ENCODE assay signal across 33 cellular contexts in the genomic region with DNA sequence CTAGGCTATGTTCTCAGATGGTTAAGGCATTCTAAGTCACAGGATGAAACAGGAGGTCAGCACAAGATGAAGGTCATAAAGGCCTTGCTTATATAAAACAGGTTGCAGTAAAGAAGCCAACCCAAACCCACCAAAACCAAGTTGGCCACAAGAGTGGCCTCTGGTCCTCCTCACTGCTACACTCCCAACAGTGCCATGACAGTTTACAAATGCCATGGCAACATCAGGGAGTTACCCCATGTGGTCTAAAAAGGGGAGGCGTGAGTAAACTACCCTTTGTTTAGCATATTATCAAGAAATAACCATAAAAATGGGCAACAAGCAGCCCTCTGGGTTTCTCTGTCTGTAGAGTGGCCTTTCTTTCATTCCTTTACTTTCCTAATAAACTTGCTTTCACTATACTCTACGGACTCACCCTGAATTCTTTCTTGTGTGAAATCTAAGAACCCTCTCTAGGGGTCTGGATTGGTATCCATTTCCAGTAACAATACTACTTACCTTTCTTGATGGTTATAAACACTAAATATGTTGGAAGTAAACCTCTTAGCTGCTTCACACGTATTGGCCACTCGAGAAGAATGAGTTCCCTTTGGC.
"Had no signal": no experiment of that assay in that cellular context is flagged by ENCODE, and none has a peak within 500 bp of the region (broad histone marks: within the 10 kb centered on the region; RNA-seq: fewer than 3 reads in every experiment).

No MANE protein-coding gene starts in this region.

- H3K4me3 Mint-ChIP-seq: activated CD4-positive, alpha-beta memory T cell treated with anti-CD3 and anti-CD28 coated beads, Interleukin-2, amount 10 ng/mL, durations not matched to agents 7 days and 5 days; activated CD4-positive, alpha-beta T cell treated with anti-CD3 and anti-CD28 coated beads for 36 hours; activated CD4-positive, alpha-beta T cell treated with anti-CD3 and anti-CD28 coated beads, Interleukin-2, amount 10 ng/mL, durations not matched to agents 24 days and 14 days; activated naive CD4-positive, alpha-beta T cell treated with anti-CD3 and anti-CD28 coated beads, Interleukin-2, amount 10 ng/mL, durations not matched to agents 7 days and 5 days; activated naive CD8-positive, alpha-beta T cell treated with anti-CD3 and anti-CD28 coated beads, Interleukin-2, amount 10 ng/mL, durations not matched to agents 7 days and 5 days; activated T-cell treated with anti-CD3 and anti-CD28 coated beads, Interleukin-2, amount 50 U/mL, for 24 hours; activated T-cell treated with anti-CD3 and anti-CD28 coated beads, Interleukin-2, amount 50 U/mL, for 72 hours; brain; T-cell; T-helper 1 cell treated with Interleukin-12 subunit alpha and Interleukin-12 subunit beta and Interleukin-4 antibody, amounts not matched to agents 30 μg/mL and 1 μg/mL, for 36 hours had no signal

- H3K27me3 ChIP-seq: ascending aorta, breast epithelium, cardiac muscle cell, colonic mucosa, esophagus muscularis mucosa, foreskin keratinocyte, gastrocnemius medialis had no signal

- H3K27ac Mint-ChIP-seq: activated CD4-positive, alpha-beta memory T cell treated with anti-CD3 and anti-CD28 coated beads, Interleukin-2, amount 10 ng/mL, durations not matched to agents 7 days and 5 days; activated CD4-positive, alpha-beta T cell treated with anti-CD3 and anti-CD28 coated beads for 36 hours; activated CD4-positive, alpha-beta T cell treated with anti-CD3 and anti-CD28 coated beads, Interleukin-2, amount 10 ng/mL, durations not matched to agents 24 days and 14 days; activated naive CD4-positive, alpha-beta T cell treated with anti-CD3 and anti-CD28 coated beads, Interleukin-2, amount 10 ng/mL, durations not matched to agents 7 days and 5 days; activated naive CD4-positive, alpha-beta T cell treated with anti-CD3 and anti-CD28 coated beads, Interleukin-2, amount 50 U/mL, for 72 hours; activated naive CD8-positive, alpha-beta T cell treated with anti-CD3 and anti-CD28 coated beads, Interleukin-2, amount 10 ng/mL, durations not matched to agents 7 days and 5 days; activated T-cell treated with anti-CD3 and anti-CD28 coated beads, Interleukin-2, amount 50 U/mL, for 24 hours; activated T-cell treated with anti-CD3 and anti-CD28 coated beads, Interleukin-2, amount 50 U/mL, for 72 hours; T-cell; T-helper 1 cell treated with Interleukin-12 subunit alpha and Interleukin-12 subunit beta and Interleukin-4 antibody, amounts not matched to agents 30 μg/mL and 1 μg/mL, for 36 hours had no signal

- H3K9me3 Mint-ChIP-seq: activated CD4-positive, alpha-beta memory T cell treated with anti-CD3 and anti-CD28 coated beads, Interleukin-2, amount 10 ng/mL, durations not matched to agents 7 days and 5 days; activated CD4-positive, alpha-beta T cell treated with anti-CD3 and anti-CD28 coated beads, Interleukin-2, amount 10 ng/mL, durations not matched to agents 24 days and 14 days; activated naive CD4-positive, alpha-beta T cell treated with anti-CD3 and anti-CD28 coated beads, Interleukin-2, amount 10 ng/mL, durations not matched to agents 7 days and 5 days; activated naive CD4-positive, alpha-beta T cell treated with anti-CD3 and anti-CD28 coated beads, Interleukin-2, amount 50 U/mL, for 72 hours; activated naive CD8-positive, alpha-beta T cell treated with anti-CD3 and anti-CD28 coated beads, Interleukin-2, amount 10 ng/mL, durations not matched to agents 7 days and 5 days; activated T-cell treated with anti-CD3 and anti-CD28 coated beads, Interleukin-2, amount 50 U/mL, for 24 hours; T-cell; T-helper 1 cell treated with Interleukin-12 subunit alpha and Interleukin-12 subunit beta and Interleukin-4 antibody, amounts not matched to agents 30 μg/mL and 1 μg/mL, for 36 hours had no signal

- H3K27me3 Mint-ChIP-seq: activated CD4-positive, alpha-beta memory T cell treated with anti-CD3 and anti-CD28 coated beads, Interleukin-2, amount 10 ng/mL, durations not matched to agents 7 days and 5 days; activated CD4-positive, alpha-beta T cell treated with anti-CD3 and anti-CD28 coated beads, Interleukin-2, amount 10 ng/mL, durations not matched to agents 24 days and 14 days; activated naive CD4-positive, alpha-beta T cell treated with anti-CD3 and anti-CD28 coated beads, Interleukin-2, amount 10 ng/mL, durations not matched to agents 7 days and 5 days; activated naive CD8-positive, alpha-beta T cell treated with anti-CD3 and anti-CD28 coated beads, Interleukin-2, amount 10 ng/mL, durations not matched to agents 7 days and 5 days; activated T-cell treated with anti-CD3 and anti-CD28 coated beads, Interleukin-2, amount 50 U/mL, for 24 hours; brain had no signal

- H3K9me3 ChIP-seq: ascending aorta, breast epithelium, colonic mucosa, esophagus muscularis mucosa, gastrocnemius medialis had no signal

- H3K4me1 Mint-ChIP-seq: activated CD4-positive, alpha-beta memory T cell treated with anti-CD3 and anti-CD28 coated beads, Interleukin-2, amount 10 ng/mL, durations not matched to agents 7 days and 5 days; activated CD4-positive, alpha-beta T cell treated with anti-CD3 and anti-CD28 coated beads for 36 hours; activated naive CD4-positive, alpha-beta T cell treated with anti-CD3 and anti-CD28 coated beads, Interleukin-2, amount 10 ng/mL, durations not matched to agents 7 days and 5 days; activated naive CD8-positive, alpha-beta T cell treated with anti-CD3 and anti-CD28 coated beads, Interleukin-2, amount 10 ng/mL, durations not matched to agents 7 days and 5 days; T-cell had no signal

- H3K4me1 ChIP-seq: ascending aorta, breast epithelium, colonic mucosa, esophagus muscularis mucosa, foreskin keratinocyte, gastrocnemius medialis had no signal

- H3K36me3 Mint-ChIP-seq: activated naive CD4-positive, alpha-beta T cell treated with anti-CD3 and anti-CD28 coated beads, Interleukin-2, amount 10 ng/mL, durations not matched to agents 7 days and 5 days; activated naive CD4-positive, alpha-beta T cell treated with anti-CD3 and anti-CD28 coated beads, Interleukin-2, amount 50 U/mL, for 72 hours; activated naive CD8-positive, alpha-beta T cell treated with anti-CD3 and anti-CD28 coated beads, Interleukin-2, amount 10 ng/mL, durations not matched to agents 7 days and 5 days; brain; T-cell had no signal

- DNase-seq: activated CD4-positive, alpha-beta memory T cell treated with anti-CD3 and anti-CD28 coated beads, Interleukin-2, amount 10 ng/mL, durations not matched to agents 7 days and 5 days; activated CD4-positive, alpha-beta T cell treated with anti-CD3 and anti-CD28 coated beads for 36 hours; activated CD4-positive, alpha-beta T cell treated with anti-CD3 and anti-CD28 coated beads, Interleukin-2, amount 10 ng/mL, durations not matched to agents 24 days and 14 days; activated CD4-positive, alpha-beta T cell treated with anti-CD3 and anti-CD28 coated beads, Interleukin-2, amount 50 U/mL, for 4 hours; activated CD4-positive, CD25-positive, alpha-beta regulatory T cell; activated CD4-positive, CD25-positive, alpha-beta regulatory T cell treated with anti-CD3 and anti-CD28 coated beads, Interleukin-2, amount 50 U/mL, for 72 hours; activated CD8-positive, alpha-beta memory T cell treated with anti-CD3 and anti-CD28 coated beads, Interleukin-2, amount 50 U/mL, for 48 hours; activated gamma-delta T cell; activated naive CD4-positive, alpha-beta T cell; activated naive CD4-positive, alpha-beta T cell treated with anti-CD3 and anti-CD28 coated beads, Interleukin-2, amount 10 ng/mL, durations not matched to agents 7 days and 5 days; activated naive CD8-positive, alpha-beta T cell treated with anti-CD3 and anti-CD28 coated beads, Interleukin-2, amount 10 ng/mL, durations not matched to agents 7 days and 5 days; activated T-cell treated with anti-CD3 and anti-CD28 coated beads for 4 hours; activated T-cell treated with anti-CD3 and anti-CD28 coated beads, Interleukin-2, amount 50 U/mL, for 24 hours; activated T-cell treated with anti-CD3 and anti-CD28 coated beads, Interleukin-2, amount 50 U/mL, for 72 hours; central memory CD4-positive, alpha-beta T cell; cerebellar nuclear complex; colonic mucosa; effector CD8-positive, alpha-beta T cell; erythroblast; foreskin keratinocyte; gastrocnemius medialis; glutamatergic neuron; SW 1271; T-cell; T-helper 9 cell; WERI-Rb-1 had no signal

- H3K27ac ChIP-seq: ascending aorta, breast epithelium, cardiac muscle cell, colonic mucosa, esophagus muscularis mucosa, foreskin keratinocyte, gastrocnemius medialis, WERI-Rb-1 had no signal

- H3K36me3 ChIP-seq: ascending aorta, breast epithelium, cardiac muscle cell, colonic mucosa, esophagus muscularis mucosa, gastrocnemius medialis, WERI-Rb-1 had no signal

- H3K4me3 ChIP-seq: ascending aorta, breast epithelium, cardiac muscle cell, colonic mucosa, esophagus muscularis mucosa, gastrocnemius medialis had no signal
